In the genomic region with DNA sequence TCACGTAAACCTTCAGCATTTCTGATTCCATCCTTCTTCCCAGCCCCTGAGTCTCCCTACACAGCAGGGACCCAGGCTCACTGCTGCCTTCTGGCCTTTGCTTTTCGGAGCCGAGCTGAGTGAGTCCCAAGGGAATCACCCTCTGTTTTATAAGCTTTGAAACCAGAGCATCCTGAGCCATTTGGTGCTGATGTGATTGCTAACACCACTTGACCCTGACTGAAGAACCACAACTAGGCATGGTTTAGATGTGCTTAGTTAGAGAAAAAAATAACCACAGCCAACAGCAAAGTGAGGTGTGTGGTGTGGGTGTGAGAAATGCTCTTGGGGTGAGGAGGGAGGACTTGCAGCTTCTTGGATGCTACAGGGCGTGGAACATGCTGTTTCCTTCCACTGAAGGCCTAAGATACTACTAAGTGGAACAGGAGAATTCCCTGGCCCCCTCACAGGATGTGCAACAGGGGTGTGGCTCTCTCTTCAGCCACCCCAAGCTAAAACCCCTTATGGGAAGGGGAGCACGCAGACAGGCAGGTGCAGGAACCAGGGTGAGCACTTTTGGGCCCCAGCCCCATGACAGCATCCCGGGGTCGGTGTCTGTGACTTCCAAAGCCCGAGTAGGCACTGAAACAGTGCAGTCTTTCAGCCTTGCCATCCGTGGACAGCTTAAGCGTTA, we compare ENCODE assay signal across 8 cellular contexts. TPM values are rescaled to one million over a fixed set of nuclear protein-coding genes. Genes with fewer than 3 reads are reported as not detected.
DNase-seq lines count a peak whose midpoint lies in the region; ATAC-seq and TF ChIP-seq lines count a peak whose summit lies in the region.

TC2N (minus strand) TSS at position 221 of the 673 bp plus-strand sequence. CDS start 53,767 bp downstream, outside the sequence.

- H4K20me1 ChIP-seq in BLaER1 = no peaks in the 10 kb centered on the region

- TF ChIP-seq CTCF in mucosa of descending colon (IDR thresholded peaks at IDR 0.05) = no peak

- no peaks in the 10 kb centered on the region for H3K27me3 ChIP-seq in BLaER1

- in situ Hi-C loops in G401 (cut with HindIII; ENCODE audit: low sequenced_read_pairs) (no loop called here), KBM-7 (cut with MboI; ENCODE audit: low pct_unique_long_range_greater_than_20kb, low sequenced_read_pairs) (no loop called here)

- H3K27ac ChIP-seq in BLaER1 = 0 out of 2 replicates have a peak within 1 kb of the TSS, but pooled peaks have one; percentile 14

- POLR2A ChIA-PET in HEK293T (lab: Yijun Ruan, JAX) = no interaction called here

- CTCF ChIA-PET in HEK293T (lab: Yijun Ruan, JAX) = interaction anchor here (1.2 kb wide), 1 partner anchor 9 kb away, joined by 4 read pairs; no protein-coding TSS in a partner anchor

- H3K4me1 ChIP-seq in BLaER1 (peaks cover 52% of the 10 kb centered on the region), mucosa of descending colon (ENCODE audit: low read depth) (peaks cover 19% of the 10 kb centered on the region)

- H3K36me3 ChIP-seq in BLaER1 (no peaks in the 10 kb centered on the region), mucosa of descending colon (ENCODE audit: low read depth) (no peaks in the 10 kb centered on the region)

- H3K9me3 ChIP-seq in BLaER1 = peaks cover 12% of the 10 kb centered on the region
- H3K9me3 ChIP-seq in mucosa of descending colon = no peaks in the 10 kb centered on the region

- H3K9ac ChIP-seq in BLaER1 = no peak within 1 kb of the TSS; the same call in 1 of the 2 replicates

- H3K4me3 ChIP-seq in BLaER1 (no peak within 1 kb of the TSS), mucosa of descending colon (no peak within 1 kb of the TSS)

- peak; percentile 21 for DNase-seq in activated T-helper 9 cell treated with anti-CD3 and anti-CD28 coated beads, Interleukin-2, amount 50 U/mL, for 16 hours (ENCODE audit: low read depth)
- DNase-seq in mucosa of descending colon = no peak
- DNase-seq in G401 (ENCODE audit: low spot score) = no peak
- DNase-seq in HEK293T (ENCODE audit: extremely low spot score) = no peak
- no peak for DNase-seq in SKM-1 (lab: John Stamatoyannopoulos, UW; ENCODE audit: unreplicated experiment)
- DNase-seq in KBM-7 = no peak

- intact Hi-C loops in mucosa of descending colon (cut with DNase I, micrococcal nuclease) = no loop called here

- H3K4me2 ChIP-seq in BLaER1 = peak within 1 kb of the TSS; percentile 77

- peak; percentile 31 for ATAC-seq in HG03097 (IDR thresholded peaks at IDR 0.05; ENCODE audit: low FRiP score, unreplicated experiment)
- ATAC-seq in mucosa of descending colon = peak; percentile 17

TF ChIP-seq in HEK293T, 16 proteins besides CTCF, POLR2A, EP300 and RAD21:
- TF ChIP-seq, protein P1, sequence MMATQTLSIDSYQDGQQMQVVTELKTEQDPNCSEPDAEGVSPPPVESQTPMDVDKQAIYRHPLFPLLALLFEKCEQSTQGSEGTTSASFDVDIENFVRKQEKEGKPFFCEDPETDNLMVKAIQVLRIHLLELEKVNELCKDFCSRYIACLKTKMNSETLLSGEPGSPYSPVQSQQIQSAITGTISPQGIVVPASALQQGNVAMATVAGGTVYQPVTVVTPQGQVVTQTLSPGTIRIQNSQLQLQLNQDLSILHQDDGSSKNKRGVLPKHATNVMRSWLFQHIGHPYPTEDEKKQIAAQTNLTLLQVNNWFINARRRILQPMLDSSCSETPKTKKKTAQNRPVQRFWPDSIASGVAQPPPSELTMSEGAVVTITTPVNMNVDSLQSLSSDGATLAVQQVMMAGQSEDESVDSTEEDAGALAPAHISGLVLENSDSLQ (IDR thresholded peaks at IDR 0.05) = no peak
- TF ChIP-seq ZNF384 (IDR thresholded peaks at IDR 0.05) (no peak), LEF1 (IDR thresholded peaks at IDR 0.05; ENCODE audit: borderline replicate concordance) (no peak), NFRKB (IDR thresholded peaks at IDR 0.05) (no peak), TARDBP (IDR thresholded peaks at IDR 0.05) (no peak), FOXK2 (IDR thresholded peaks at IDR 0.05) (no peak), FOXA1 (IDR thresholded peaks at IDR 0.05) (no peak), SUZ12 (IDR thresholded peaks at IDR 0.05) (no peak), ARNT (IDR thresholded peaks at IDR 0.05) (no peak), L3MBTL2 (conservative IDR thresholded peaks at IDR 0.05) (no peak)

RNA-seq across cellular contexts. Expression of gene TC2N, which starts in this region (rescaled TPM):
- 10 to 100 TPM; 39.0 to 75.1 (median 63.6) TPM for total RNA-seq in mucosa of descending colon
- not detected in 2 replicates for total RNA-seq in G401 (2014; rRNA removed; shearing (Covaris generic))

Comparison
In these comparisons a context has a peak if more than half of its experiments do, and no peak if none do; other contexts are left out.
1. RNA of gene TC2N (total RNA-seq): 39.0 to 75.1 TPM in mucosa of descending colon; not detected in G401; every median in the first group is over 10 times any median in the second.